17 cellular contexts compared by ENCODE assay signal in the genomic region with DNA sequence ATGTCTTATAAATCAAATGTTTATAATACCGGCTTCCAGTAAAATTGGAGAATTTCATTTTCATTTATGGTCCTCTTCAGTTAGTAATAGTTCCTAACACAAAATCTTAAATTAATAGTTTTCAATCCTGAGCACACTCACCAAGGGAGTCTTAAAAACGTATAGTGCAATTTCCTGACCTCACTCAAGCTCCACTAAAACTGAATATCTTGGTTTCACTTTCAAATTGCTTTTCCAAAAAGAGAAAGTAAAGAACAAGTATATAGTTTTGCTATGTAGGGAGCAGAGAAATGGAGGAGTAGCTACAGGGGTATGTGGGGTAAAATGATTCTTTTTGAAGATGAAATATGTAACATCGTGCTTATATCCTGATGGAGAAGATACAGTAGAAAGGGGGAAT.
DNase-seq lines count a peak whose midpoint lies in the region; ATAC-seq, FAIRE-seq and TF ChIP-seq lines count a peak whose summit lies in the region.
"Had no signal": no experiment of that assay in that cellular context is flagged by ENCODE, and none has a peak within 500 bp of the region (broad histone marks: within the 10 kb centered on the region; RNA-seq: fewer than 3 reads in every experiment).

No MANE protein-coding gene starts in this region.

- in situ Hi-C loops in G401 (cut with HindIII; ENCODE audit: low sequenced_read_pairs), result no loop called here

- no peaks in the 10 kb centered on the region for H3K36me3 ChIP-seq in ovary

- H3K9me3 ChIP-seq in A549, result no peaks in the 10 kb centered on the region
- H3K9me3 ChIP-seq in ovary, result no peaks in the 10 kb centered on the region

- no peak overlapping the region for H3K27ac Mint-ChIP-seq in progenitor cell of endocrine pancreas
- H3K27ac Mint-ChIP-seq: activated CD4-positive, alpha-beta T cell treated with anti-CD3 and anti-CD28 coated beads, Interleukin-2, amount 10 ng/mL, durations not matched to agents 7 days and 5 days; activated T-helper 1 cell treated with anti-CD3 and anti-CD28 coated beads, Interleukin-12 subunit alpha, Interleukin-12 subunit beta, Interleukin-2, Interleukin-4 antibody, amounts not matched to agents 30 ng/mL and 10 ng/mL and 1 ng/mL, durations not matched to agents 14 hours and 24 hours and 36 hours; IgD-negative memory B cell; T-helper 17 cell had no signal

- CTCF ChIA-PET in A549 (lab: Yijun Ruan, JAX), result no interaction called here

- no peak overlapping the region for H3K27ac ChIP-seq in A549
- no peak overlapping the region for H3K27ac ChIP-seq in ovary

- intact Hi-C loops in ovary (cut with DNase I), result no loop called here

- H3K4me1 Mint-ChIP-seq in progenitor cell of endocrine pancreas (ENCODE audit: low read depth), result no peaks in the 10 kb centered on the region
- H3K4me1 Mint-ChIP-seq: activated CD4-positive, alpha-beta T cell treated with anti-CD3 and anti-CD28 coated beads, Interleukin-2, amount 10 ng/mL, durations not matched to agents 7 days and 5 days; IgD-negative memory B cell; T-helper 17 cell had no signal

- no peaks in the 10 kb centered on the region for H3K4me1 ChIP-seq in A549
- H3K4me1 ChIP-seq in ovary (ENCODE audit: insufficient read depth), result no peaks in the 10 kb centered on the region

- H3K27me3 ChIP-seq in ovary, result no peaks in the 10 kb centered on the region

- no peak overlapping the region for H3K4me3 ChIP-seq in A549
- H3K4me3 ChIP-seq in ovary, result peak overlapping the region; percentile 12

- WGBS in A549 (ENCODE audit: missing lambda C conversion rate), result 69% methylated on average over 3 of the region's 3 CpGs
- 17 to 19% (median 17%) methylated on average over 3 of the region's 3 CpGs for WGBS in ovary, 3 donors

- no peaks in the 10 kb centered on the region for H3K36me3 Mint-ChIP-seq in progenitor cell of endocrine pancreas (ENCODE audit: insufficient read depth)
- H3K36me3 Mint-ChIP-seq: IgD-negative memory B cell had no signal

- POLR2A ChIA-PET in A549 (lab: Yijun Ruan, JAX), result no interaction called here

- peak overlapping the region; percentile 49; the same call in 2 of the 3 replicates for H3K4me2 ChIP-seq in A549

- FAIRE-seq in A549 (lab: Jason Lieb, UNC), result no peak

- H3K9me3 Mint-ChIP-seq in progenitor cell of endocrine pancreas (ENCODE audit: low read depth), result no peaks in the 10 kb centered on the region
- H3K9me3 Mint-ChIP-seq: activated CD4-positive, alpha-beta T cell treated with anti-CD3 and anti-CD28 coated beads, Interleukin-2, amount 10 ng/mL, durations not matched to agents 7 days and 5 days; activated T-helper 1 cell treated with anti-CD3 and anti-CD28 coated beads, Interleukin-12 subunit alpha, Interleukin-12 subunit beta, Interleukin-2, Interleukin-4 antibody, amounts not matched to agents 30 ng/mL and 10 ng/mL and 1 ng/mL, durations not matched to agents 14 hours and 24 hours and 36 hours; IgD-negative memory B cell had no signal

- no peaks in the 10 kb centered on the region for H3K27me3 Mint-ChIP-seq in progenitor cell of endocrine pancreas
- H3K27me3 Mint-ChIP-seq: activated CD4-positive, alpha-beta T cell treated with anti-CD3 and anti-CD28 coated beads, Interleukin-2, amount 10 ng/mL, durations not matched to agents 7 days and 5 days; T-helper 17 cell had no signal

- TF ChIP-seq EP300 in A549 (IDR thresholded peaks at IDR 0.05) (no peak), ovary (IDR thresholded peaks at IDR 0.05) (no peak)

- no peak overlapping the region for H3K4me3 Mint-ChIP-seq in progenitor cell of endocrine pancreas (ENCODE audit: low read depth)
- H3K4me3 Mint-ChIP-seq: activated CD4-positive, alpha-beta T cell treated with anti-CD3 and anti-CD28 coated beads, Interleukin-2, amount 10 ng/mL, durations not matched to agents 7 days and 5 days; activated T-helper 1 cell treated with anti-CD3 and anti-CD28 coated beads, Interleukin-12 subunit alpha, Interleukin-12 subunit beta, Interleukin-2, Interleukin-4 antibody, amounts not matched to agents 30 ng/mL and 10 ng/mL and 1 ng/mL, durations not matched to agents 14 hours and 24 hours and 36 hours; IgD-negative memory B cell; T-helper 17 cell had no signal

- DNase-seq in A549 (ENCODE audit: low read depth in 1 of 2, low spot score in 1 of 2), result no peak
- DNase-seq in M059J (ENCODE audit: low read depth), result peak; percentile 33
- DNase-seq in fibroblast of peridontal ligament (ENCODE audit: extremely low read depth), result peak; percentile 73
- no peak for DNase-seq in ovary
- DNase-seq in progenitor cell of endocrine pancreas (ENCODE audit: low spot score, unreplicated experiment), result no peak
- no peak for DNase-seq in G401 (ENCODE audit: low spot score)
- DNase-seq: activated CD4-positive, alpha-beta T cell treated with anti-CD3 and anti-CD28 coated beads, Interleukin-2, amount 10 ng/mL, durations not matched to agents 7 days and 5 days; DMS 273 treated with DMSO at 0.1 percent for 48 hours; NCI-H1694; NCI-H510A; T-helper 17 cell; trophoblast cell had no signal

- no peak for TF ChIP-seq RAD21 in A549 (conservative IDR thresholded peaks at IDR 0.05 in 1 of 2, IDR thresholded peaks at IDR 0.05 in 1 of 2)

- no peak for TF ChIP-seq CTCF in A549 (IDR thresholded peaks at IDR 0.05)
- TF ChIP-seq CTCF in ovary (IDR thresholded peaks at IDR 0.05), result no peak
- TF ChIP-seq CTCF in progenitor cell of endocrine pancreas (IDR thresholded peaks at IDR 0.05; ENCODE audit: unreplicated experiment), result no peak

- TF ChIP-seq POLR2A in A549 (IDR thresholded peaks at IDR 0.05; ENCODE audit: low read length) (no peak), ovary (IDR thresholded peaks at IDR 0.05) (no peak)

- no peak for ATAC-seq in A549
- no peak for ATAC-seq in HG03139 (IDR thresholded peaks at IDR 0.05; ENCODE audit: unreplicated experiment)
- no peak for ATAC-seq in HG02884 (IDR thresholded peaks at IDR 0.05; ENCODE audit: unreplicated experiment)
- ATAC-seq: Panc1, T-helper 17 cell had no signal

TF ChIP-seq in A549, 52 proteins besides CTCF, POLR2A, EP300 and RAD21:
- TF ChIP-seq KDM1A (IDR thresholded peaks at IDR 0.05; ENCODE audit: low read depth) (no peak), CBX8 (IDR thresholded peaks at IDR 0.05) (no peak), CHD4 (IDR thresholded peaks at IDR 0.05; ENCODE audit: borderline replicate concordance) (no peak)
TF ChIP-seq in A549: peak in this region for 0.

Comparison
In these comparisons a context has a peak if more than half of its experiments do, and no peak if none do; other contexts are left out.
1. DNase-seq: peak in M059J (single experiment) and fibroblast of peridontal ligament (single experiment); none in A549 (0 of 2), ovary (0 of 5), progenitor cell of endocrine pancreas (single experiment) and G401 (single experiment).